ENCODE assay signal across 10 cellular contexts in the genomic region with DNA sequence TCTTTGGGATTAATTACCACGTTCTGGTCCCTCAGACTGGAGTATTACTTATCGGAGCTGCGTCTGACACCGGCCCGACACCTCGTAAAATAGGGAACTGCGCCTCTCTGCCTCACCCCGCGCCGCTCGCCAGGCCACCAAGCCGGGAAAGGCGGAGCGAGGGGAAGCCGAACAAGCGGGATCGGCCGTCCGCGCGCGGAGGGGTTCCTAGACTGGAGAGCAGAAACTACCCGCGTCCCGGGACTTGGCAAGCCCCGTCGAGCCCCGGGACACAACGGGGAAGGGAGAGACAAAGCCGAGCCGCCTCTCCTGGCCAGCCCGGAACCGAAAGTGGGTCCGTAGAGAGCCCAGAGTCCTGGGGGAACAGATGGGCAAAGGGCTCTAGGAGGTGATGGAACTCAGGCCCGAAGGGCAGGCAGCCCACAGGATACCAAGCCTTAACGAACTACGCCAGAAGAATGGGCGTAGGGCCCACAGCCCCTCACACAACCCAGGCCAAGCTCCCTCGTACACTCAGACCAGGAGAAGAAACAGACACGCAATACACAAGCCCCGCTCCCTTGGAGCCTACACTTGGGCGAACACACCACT. TPM values are rescaled to one million over a fixed set of nuclear protein-coding genes. Genes with fewer than 3 reads are reported as not detected.
DNase-seq lines count a peak whose midpoint lies in the region; FAIRE-seq and TF ChIP-seq lines count a peak whose summit lies in the region.
"Had no signal": no experiment of that assay in that cellular context is flagged by ENCODE, and none has a peak within 500 bp of the region (broad histone marks: within the 10 kb centered on the region; RNA-seq: fewer than 3 reads in every experiment).

No MANE protein-coding gene starts in this region.

- TF ChIP-seq CTCF in A673 (conservative IDR thresholded peaks at IDR 0.05; ENCODE audit: low read depth, low read length) (no peak), HFF-Myc (IDR thresholded peaks at IDR 0.05; ENCODE audit: low read depth, low read length, missing control alignments) (no peak), H1 (IDR thresholded peaks at IDR 0.05; ENCODE audit: control extremely low read depth in 1 of 3, insufficient read depth in 1 of 3, low read depth in 1 of 3, low read length in 3 of 3) (no peak), nephron (IDR thresholded peaks at IDR 0.05; ENCODE audit: unreplicated experiment in 3 of 3) (no peak)

- H3K27ac ChIP-seq in A673 (ENCODE audit: low read depth, low read length, poor library complexity, severe bottlenecking) (no peak overlapping the region), H1 (ENCODE audit: low read depth, low read length) (no peak overlapping the region)

- H3K27me3 ChIP-seq in A673 (replicated peaks; ENCODE audit: insufficient read depth, low read depth, low read length, poor library complexity) (peaks cover 100% of the 10 kb centered on the region), H1 (replicated peaks in 1 of 4; ENCODE audit: control insufficient read depth in 3 of 4, extremely low read depth in 1 of 4, insufficient read depth in 3 of 4, low read length in 3 of 4) (peaks cover 96 to 100% (median 100%) of the 10 kb centered on the region in 4 experiments)

- no peak for FAIRE-seq in H1 (lab: Jason Lieb, UNC)

- peak overlapping the region; percentile 69 for H2BK120ac ChIP-seq in H1 (replicated peaks; ENCODE audit: low read depth, low read length)

- H3K23ac ChIP-seq in H1 (ENCODE audit: insufficient read length) = no peak overlapping the region

- 10% methylated on average over 39 of the region's 42 CpGs; no CpG with 5 or more reads in 1 of the 2 experiments for WGBS in H1 (ENCODE audit: extremely low coverage in 1 of 2, insufficient coverage in 1 of 2, insufficient read length in 1 of 2, insufficient replicate concordance in 2 of 2, low coverage in 1 of 2, low lambda C conversion rate in 2 of 2, missing lambda C conversion rate in 1 of 2), 2 experiments

- DNase-seq in A673 (ENCODE audit: low spot score) (no peak), HFF-Myc (ENCODE audit: extremely low read depth, low read depth) (no peak), H1 (ENCODE audit: low read depth in 1 of 2, low spot score in 2 of 2) (no peak), islet precursor cell (no peak), hippocampal formation (lab: John Stamatoyannopoulos, UW) (no peak), HuH-7.5 (ENCODE audit: low spot score) (no peak)
- DNase-seq in activated T-helper 2 cell treated with anti-CD3 and anti-CD28 coated beads, Interferon-gamma antibody, Interleukin-2, Interleukin-4, amounts not matched to agents 10 μg/mL and 5 μg/mL and 100 μg/mL, durations not matched to agents 14 hours and 24 hours and 36 hours (ENCODE audit: low spot score) = no peak
- DNase-seq: DMS 273 treated with DMSO at 0.1 percent for 48 hours; stimulated activated CD4-positive, alpha-beta T cell treated with anti-CD3 and anti-CD28 coated beads, Interleukin-4, amount 100 ng/mL, for 24 hours had no signal

- H4K5ac ChIP-seq in H1 (ENCODE audit: insufficient read length, low read depth, low read length) = no peak overlapping the region

- intact Hi-C loops in A673 (cut with micrococcal nuclease; ENCODE audit: unreplicated experiment) = no loop called here
- intact Hi-C loops in activated T-helper 2 cell treated with anti-CD3 and anti-CD28 coated beads, Interferon-gamma antibody, Interleukin-2, Interleukin-4, amounts not matched to agents 10 μg/mL and 5 μg/mL and 100 μg/mL, durations not matched to agents 14 hours and 24 hours and 36 hours (cut with micrococcal nuclease) = loop anchor here (2.0 to 10.0 kb wide), 3 partner anchors 88 to 568 kb away; a partner anchor contains a TSS

- peak overlapping the region; percentile 3; the same call in 1 of the 2 replicates for H4K8ac ChIP-seq in H1 (ENCODE audit: extremely low read depth, insufficient read depth, low read length)

- no peaks in the 10 kb centered on the region for H3K79me2 ChIP-seq in H1 (ENCODE audit: control insufficient read depth in 1 of 2, insufficient read depth in 2 of 2, low read length in 2 of 2)

- peak overlapping the region; percentile 29 for H2BK12ac ChIP-seq in H1 (ENCODE audit: low read depth, low read length)

- peak overlapping the region; percentile 32 for H3K18ac ChIP-seq in H1 (ENCODE audit: extremely low read depth, low read length)

- no peak overlapping the region for H4K91ac ChIP-seq in H1 (replicated peaks; ENCODE audit: insufficient read length, low read length)

- H2BK15ac ChIP-seq in H1 (ENCODE audit: low read length) = 0 out of 2 replicates have a peak overlapping the region, but pooled peaks have one; percentile 65

- POLR2A ChIA-PET in A673 (lab: Charles Lee; ENCODE audit: low non-redundant PET) (no interaction called here), H1 (lab: Charles Lee; ENCODE audit: partially characterized antibody) (interaction anchor here (1.4 kb wide), 1 partner anchor 62 kb away, joined by 3 read pairs; no protein-coding TSS in a partner anchor)

- no peaks in the 10 kb centered on the region; the same call in 1 of the 2 replicates for H3K23me2 ChIP-seq in H1 (ENCODE audit: low read depth, low read length)

- no peak overlapping the region; the same call in 1 of the 2 replicates for H2BK5ac ChIP-seq in H1 (ENCODE audit: low read depth, low read length)

- no peak overlapping the region for H3K4ac ChIP-seq in H1 (replicated peaks; ENCODE audit: insufficient read length, low read depth, low read length)

- no peak overlapping the region; the same call in 1 of the 2 replicates for H2AK5ac ChIP-seq in H1 (ENCODE audit: low read depth, low read length)

- H3K56ac ChIP-seq in H1 (replicated peaks; ENCODE audit: insufficient read length, low read depth, low read length) = no peak overlapping the region

- H3K4me1 Mint-ChIP-seq in nephron = peaks cover 30% of the 10 kb centered on the region
- H3K4me1 Mint-ChIP-seq in activated T-helper 2 cell treated with anti-CD3 and anti-CD28 coated beads, Interferon-gamma antibody, Interleukin-2, Interleukin-4, amounts not matched to agents 10 μg/mL and 5 μg/mL and 100 μg/mL, durations not matched to agents 14 hours and 24 hours and 36 hours (ENCODE audit: low read depth) = peaks cover 9% of the 10 kb centered on the region

- H3K4me3 ChIP-seq in A673 (ENCODE audit: low read depth, low read length, poor library complexity, severe bottlenecking) = peak overlapping the region; percentile 15
- peak overlapping the region; percentile 21 for H3K4me3 ChIP-seq in HFF-Myc (replicated peaks; ENCODE audit: low read depth, low read length)
- H3K4me3 ChIP-seq in H1 (ENCODE audit: extremely low read depth in 1 of 4, insufficient read depth in 2 of 4, low read depth in 3 of 4, low read length in 4 of 4) = no peak overlapping the region

- H3K36me3 ChIP-seq in A673 (ENCODE audit: insufficient read depth, low read length, poor library complexity, severe bottlenecking) (no peaks in the 10 kb centered on the region), H1 (ENCODE audit: control insufficient read depth in 2 of 4, insufficient read depth in 4 of 4, low read length in 3 of 4) (peaks cover 0 to 11% (median 0%) of the 10 kb centered on the region in 4 experiments; a peak in 1 of 8 replicates)

- H3K27ac Mint-ChIP-seq in nephron = no peak overlapping the region
- no peak overlapping the region for H3K27ac Mint-ChIP-seq in activated T-helper 2 cell treated with anti-CD3 and anti-CD28 coated beads, Interferon-gamma antibody, Interleukin-2, Interleukin-4, amounts not matched to agents 10 μg/mL and 5 μg/mL and 100 μg/mL, durations not matched to agents 14 hours and 24 hours and 36 hours

- no peaks in the 10 kb centered on the region for H3K9me3 Mint-ChIP-seq in nephron
- no peaks in the 10 kb centered on the region for H3K9me3 Mint-ChIP-seq in activated T-helper 2 cell treated with anti-CD3 and anti-CD28 coated beads, Interferon-gamma antibody, Interleukin-2, Interleukin-4, amounts not matched to agents 10 μg/mL and 5 μg/mL and 100 μg/mL, durations not matched to agents 14 hours and 24 hours and 36 hours

- H3K4me1 ChIP-seq in A673 (ENCODE audit: insufficient read depth, low read length, poor library complexity, severe bottlenecking) = peaks cover 3% of the 10 kb centered on the region
- peaks cover 0 to 11% (median 5%) of the 10 kb centered on the region in 4 experiments; a peak in 5 of 7 replicates for H3K4me1 ChIP-seq in H1 (replicated peaks in 1 of 4; ENCODE audit: control insufficient read depth in 3 of 4, insufficient read depth in 4 of 4, low read length in 3 of 4)

- no peak overlapping the region for H3K14ac ChIP-seq in H1 (ENCODE audit: insufficient read length)

- H2BK20ac ChIP-seq in H1 (ENCODE audit: low read length) = no peak overlapping the region

- CTCF ChIA-PET in A673 (lab: Charles Lee) (interaction anchor here (0.6 kb wide), 1 partner anchor 1793 kb away, joined by 3 read pairs; no protein-coding TSS in a partner anchor), H1 (lab: Charles Lee; ENCODE audit: partially characterized antibody) (interaction anchor here (0.6 to 8.1 kb wide), 13 partner anchors 9 to 181 kb away, joined by 3 to 113 read pairs (median 4); a partner anchor contains a TSS)

- no peaks in the 10 kb centered on the region; the same call in 1 of the 2 replicates for H3K79me1 ChIP-seq in H1 (ENCODE audit: low read depth, low read length)

- H3K4me2 ChIP-seq in H1 (ENCODE audit: insufficient read depth in 1 of 2, low read depth in 2 of 2, low read length in 2 of 2) = peak overlapping the region in 1 of 2 experiments; percentile 4; a peak in 1 of 4 replicates

- no peak overlapping the region for H2AFZ ChIP-seq in H1 (ENCODE audit: low read length)

- no peaks in the 10 kb centered on the region for H3K36me3 Mint-ChIP-seq in nephron (ENCODE audit: low read depth)
- no peaks in the 10 kb centered on the region for H3K36me3 Mint-ChIP-seq in activated T-helper 2 cell treated with anti-CD3 and anti-CD28 coated beads, Interferon-gamma antibody, Interleukin-2, Interleukin-4, amounts not matched to agents 10 μg/mL and 5 μg/mL and 100 μg/mL, durations not matched to agents 14 hours and 24 hours and 36 hours (ENCODE audit: low read depth)

- no peak for TF ChIP-seq RAD21 in H1 (IDR thresholded peaks at IDR 0.05 in 1 of 2, conservative IDR thresholded peaks at IDR 0.05 in 1 of 2; ENCODE audit: low read depth in 2 of 2, low read length in 2 of 2)

- no peak for TF ChIP-seq EP300 in H1 (IDR thresholded peaks at IDR 0.05; ENCODE audit: borderline replicate concordance in 1 of 2, low read depth in 2 of 2, low read length in 2 of 2)

- BruUV-seq in A673 (replicated peaks; lab: Mats Ljungman, UMichigan) = no TSS peak

- H3K9me3 ChIP-seq in A673 (ENCODE audit: low read depth, low read length, poor library complexity, severe bottlenecking) = no peaks in the 10 kb centered on the region
- 0 out of 4 replicates have a peak, but pooled peaks cover 0 to 4% of the 10 kb centered on the region in 2 experiments for H3K9me3 ChIP-seq in H1 (ENCODE audit: insufficient read depth in 2 of 2, low read depth in 1 of 2, low read length in 1 of 2)

- no peak for TF ChIP-seq POLR2A in H1 (IDR thresholded peaks at IDR 0.05; ENCODE audit: control extremely low read depth in 1 of 2, low read depth in 2 of 2, low read length in 2 of 2)

- H3K9ac ChIP-seq in H1 (replicated peaks in 1 of 4; ENCODE audit: extremely low read depth in 1 of 4, low read depth in 3 of 4, low read length in 3 of 4) = no peak overlapping the region

- peaks cover 97% of the 10 kb centered on the region for H3K27me3 Mint-ChIP-seq in nephron (ENCODE audit: low read depth)
- peaks cover 84% of the 10 kb centered on the region for H3K27me3 Mint-ChIP-seq in activated T-helper 2 cell treated with anti-CD3 and anti-CD28 coated beads, Interferon-gamma antibody, Interleukin-2, Interleukin-4, amounts not matched to agents 10 μg/mL and 5 μg/mL and 100 μg/mL, durations not matched to agents 14 hours and 24 hours and 36 hours (ENCODE audit: low read depth)

- peak overlapping the region; percentile 34 to 46 (median 43) for H3K4me3 Mint-ChIP-seq in nephron
- H3K4me3 Mint-ChIP-seq in activated T-helper 2 cell treated with anti-CD3 and anti-CD28 coated beads, Interferon-gamma antibody, Interleukin-2, Interleukin-4, amounts not matched to agents 10 μg/mL and 5 μg/mL and 100 μg/mL, durations not matched to agents 14 hours and 24 hours and 36 hours (ENCODE audit: low read depth) = no peak overlapping the region

- peaks cover 26 to 48% of the 10 kb centered on the region in 2 experiments for H4K20me1 ChIP-seq in H1 (replicated peaks in 1 of 2; ENCODE audit: control insufficient read depth in 1 of 2, insufficient read depth in 2 of 2, low read length in 2 of 2)

RNA-seq across cellular contexts. Expression of a gene that starts 6.5 kb away (rescaled TPM):
- total RNA-seq in A673 (2021) = not detected in 2 replicates
- not detected in 2 replicates for total RNA-seq in H1 (2021; fragmentation: NEBNext Ultra II Directional; extraction: Animal tissue kit (Norgen Biotek cat#: 25700))
- not detected in 2 replicates for polyA plus RNA-seq in H1 (2011; rRNA removed)
- not detected for polyA plus RNA-seq in H1 (2011; cell fraction: cytosol; rRNA removed)
- polyA plus RNA-seq in H1 (2011; cell fraction: nucleus; rRNA removed) = not detected
- polyA plus RNA-seq in H1 (2012, experiment 1 of 2) = not detected in 4 replicates
- not detected for polyA plus RNA-seq in H1 (2012, experiment 2 of 2)
- polyA plus RNA-seq in H1 (2013, experiment 1 of 2) = not detected
- not detected for polyA plus RNA-seq in H1 (2013, experiment 2 of 2)
- polyA minus RNA-seq in H1 (2011; rRNA and poly(A)+ RNA removed) = not detected in 2 replicates
- not detected for polyA minus RNA-seq in H1 (2011; cell fraction: cytosol; rRNA and poly(A)+ RNA removed)
- polyA minus RNA-seq in H1 (2011; cell fraction: nucleus; rRNA and poly(A)+ RNA removed) = not detected
- total RNA-seq in activated T-helper 2 cell treated with anti-CD3 and anti-CD28 coated beads, Interferon-gamma antibody, Interleukin-2, Interleukin-4, amounts not matched to agents 10 μg/mL and 5 μg/mL and 100 μg/mL, durations not matched to agents 14 hours and 24 hours and 36 hours = not detected in 2 replicates

Comparison
In these comparisons a context has a peak if more than half of its experiments do, and no peak if none do; other contexts are left out.
1. H3K4me3 ChIP-seq: peak in A673 (single experiment) and HFF-Myc (single experiment); none in H1 (0 of 4).